23 cellular contexts compared by ENCODE assay signal in the genomic region with DNA sequence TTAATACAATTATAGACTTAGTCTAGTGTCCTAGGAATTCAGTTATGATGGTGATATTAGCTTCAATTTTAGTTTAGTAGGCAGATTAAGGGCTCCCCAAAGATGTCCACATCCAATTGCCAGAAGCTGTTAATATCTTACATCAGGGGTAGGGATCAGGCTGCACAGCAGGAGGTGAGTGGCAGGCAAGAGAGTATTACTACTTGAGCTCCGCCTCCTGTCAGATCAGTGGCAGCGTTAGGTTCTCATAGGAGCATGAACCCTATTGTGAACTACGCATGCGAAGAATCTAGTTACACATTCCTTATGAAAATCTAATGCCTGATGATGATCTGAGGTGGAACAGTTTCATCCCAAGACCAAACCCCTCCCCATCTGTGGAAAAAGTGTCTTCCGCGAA. TPM values are rescaled to one million over a fixed set of nuclear protein-coding genes. Genes with fewer than 3 reads are reported as not detected.
"Had no signal": no experiment of that assay in that cellular context is flagged by ENCODE, and none has a peak within 500 bp of the region (broad histone marks: within the 10 kb centered on the region; RNA-seq: fewer than 3 reads in every experiment).

No MANE protein-coding gene starts in this region.

- H3K27ac ChIP-seq: SJSA1, SK-N-MC had no signal

- H3K9me3 ChIP-seq: SJSA1 had no signal

- H3K4me1 ChIP-seq: SJSA1 had no signal

- H3K36me3 ChIP-seq: SJSA1 had no signal

- ATAC-seq: HepG2 had no signal

- H3K4me3 ChIP-seq: SJSA1, SK-N-MC had no signal

- H3K27me3 ChIP-seq: SJSA1 had no signal

- DNase-seq: IMR-90, MV-4-11, NCI-H1048, NCI-H1105, NCI-H1417, NCI-H1436 treated with DMSO at 0.1 percent for 48 hours, NCI-H1694, NCI-H187 treated with DMSO at 0.1 percent for 48 hours, NCI-H2029 treated with DMSO at 0.1 percent for 48 hours, NCI-H2171 treated with DMSO at 0.1 percent for 48 hours, NCI-H345, NCI-H446 treated with DMSO at 0.1 percent for 48 hours, NCI-H510A treated with DMSO at 0.1 percent for 48 hours, Right ventricle myocardium superior, RPMI8226, SIG-M5 had no signal

- FAIRE-seq: HepG2, RCC 7860 had no signal

RNA-seq across cellular contexts. Expression of gene NYAP2, which starts 54.9 kb away (rescaled TPM):
- total RNA-seq: HepG2, HT1080, IMR-90, LHCN-M2, MCF 10A, Right ventricle myocardium superior, SJSA1 had no signal
- polyA plus RNA-seq: HepG2, IMR-90 had no signal
